ENCODE assay signal across 20 cellular contexts in the genomic region with DNA sequence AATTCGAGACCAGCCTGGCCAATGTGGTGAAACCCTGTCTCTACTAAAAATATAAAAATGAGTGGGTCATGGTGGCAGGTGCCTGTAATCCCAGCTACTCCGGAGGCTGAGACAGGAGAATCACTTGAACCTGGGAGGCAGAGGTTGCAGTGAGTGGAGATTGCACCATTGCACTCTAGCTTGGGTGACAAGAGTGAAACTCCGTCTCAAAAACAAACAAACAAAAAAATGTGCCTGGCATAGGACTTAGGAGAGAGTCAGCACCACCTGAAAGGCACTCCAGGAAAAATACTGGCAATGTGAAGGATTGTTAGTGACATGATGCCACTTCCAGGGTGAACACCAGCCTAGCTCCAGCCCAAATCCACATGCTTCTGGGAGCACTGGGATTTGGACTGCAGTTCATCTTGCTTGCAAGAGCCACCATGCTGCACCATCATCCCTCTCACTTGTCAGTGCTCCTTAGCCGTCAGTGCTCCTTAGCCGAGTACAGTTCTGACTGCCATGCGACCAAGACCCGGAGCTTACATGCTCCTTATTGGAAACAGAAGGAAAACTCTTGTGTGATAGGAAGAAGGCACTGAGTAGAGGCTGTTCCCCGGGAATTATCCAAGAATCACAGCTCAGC.
"Had no signal": no experiment of that assay in that cellular context is flagged by ENCODE, and none has a peak within 500 bp of the region (broad histone marks: within the 10 kb centered on the region; RNA-seq: fewer than 3 reads in every experiment).

No MANE protein-coding gene starts in this region.

- H3K27ac ChIP-seq: adrenal gland, breast epithelium, heart right ventricle, neutrophil, ovary, prostate gland, spleen had no signal

- H3K36me3 Mint-ChIP-seq: activated naive CD8-positive, alpha-beta T cell; natural killer cell had no signal

- H3K27me3 Mint-ChIP-seq: activated naive CD8-positive, alpha-beta T cell had no signal

- H3K27me3 ChIP-seq: adrenal gland, breast epithelium, heart right ventricle, neutrophil, ovary, spleen had no signal

- DNase-seq: activated naive CD4-positive, alpha-beta T cell; activated T-cell treated with anti-CD3 and anti-CD28 coated beads, Interleukin-2, amount 50 U/mL, for 1 hour; adrenal gland; cerebellar nuclear complex; cortex of kidney; heart right ventricle; kidney; midbrain; natural killer cell; ovary; spleen; stimulated activated CD4-positive, alpha-beta T cell treated with anti-CD3 and anti-CD28 coated beads, Interleukin-4, amount 100 ng/mL, for 24 hours; stimulated activated naive CD4-positive, alpha-beta T cell treated with Interleukin-2 at 50 U/mL for 16 hours; T-helper 1 cell had no signal

- H3K9me3 ChIP-seq: adrenal gland, breast epithelium, heart right ventricle, neutrophil, ovary, prostate gland, spleen had no signal

- H3K27ac Mint-ChIP-seq: activated naive CD8-positive, alpha-beta T cell; activated T-helper 2 cell treated with anti-CD3 and anti-CD28 coated beads, Interferon-gamma antibody, Interleukin-2, Interleukin-4, amounts not matched to agents 10 μg/mL and 5 μg/mL and 100 μg/mL, durations not matched to agents 14 hours and 24 hours and 36 hours; natural killer cell had no signal

- H3K4me3 ChIP-seq: adrenal gland, breast epithelium, heart right ventricle, ovary, prostate gland, spleen had no signal

- H3K4me3 Mint-ChIP-seq: activated naive CD8-positive, alpha-beta T cell; natural killer cell had no signal

- H3K9me3 Mint-ChIP-seq: activated T-helper 2 cell treated with anti-CD3 and anti-CD28 coated beads, Interferon-gamma antibody, Interleukin-2, Interleukin-4, amounts not matched to agents 10 μg/mL and 5 μg/mL and 100 μg/mL, durations not matched to agents 14 hours and 24 hours and 36 hours; natural killer cell had no signal

- H3K4me1 Mint-ChIP-seq: natural killer cell had no signal

- FAIRE-seq: astrocyte, kidney had no signal

- ATAC-seq: heart right ventricle, natural killer cell had no signal

- H3K36me3 ChIP-seq: adrenal gland, breast epithelium, heart right ventricle, neutrophil, ovary, prostate gland, spleen had no signal
